ENCODE assay signal across 23 cellular contexts in genomic region chr6:105889902-105890301, GRCh38.
DNase-seq lines count a peak whose midpoint lies in the region; ATAC-seq and TF ChIP-seq lines count a peak whose summit lies in the region.
"Had no signal": no experiment of that assay in that cellular context is flagged by ENCODE, and none has a peak within 500 bp of the region (broad histone marks: within the 10 kb centered on the region; RNA-seq: fewer than 3 reads in every experiment).

No MANE protein-coding gene starts in this region.

- no peaks in the 10 kb centered on the region for H3K27me3 ChIP-seq in endodermal cell (ENCODE audit: control insufficient read depth, insufficient read depth, low read length, poor library complexity, severe bottlenecking)
- H3K27me3 ChIP-seq in foreskin keratinocyte: no peaks in the 10 kb centered on the region
- no peaks in the 10 kb centered on the region for H3K27me3 ChIP-seq in right atrium auricular region
- H3K27me3 ChIP-seq: BE2C had no signal

- no peak for TF ChIP-seq CTCF in HEK293 (tag by site-specific recombination; IDR thresholded peaks at IDR 0.05)
- no peak for TF ChIP-seq CTCF in endodermal cell (conservative IDR thresholded peaks at IDR 0.05)
- TF ChIP-seq CTCF in foreskin keratinocyte (conservative IDR thresholded peaks at IDR 0.05): no peak
- no peak for TF ChIP-seq CTCF in right atrium auricular region (IDR thresholded peaks at IDR 0.05)

- H3K4me1 Mint-ChIP-seq in activated CD4-positive, alpha-beta T cell treated with anti-CD3 and anti-CD28 coated beads, Interleukin-2, amount 10 ng/mL, durations not matched to agents 24 days and 14 days: peaks cover 43% of the 10 kb centered on the region
- peaks cover 18% of the 10 kb centered on the region for H3K4me1 Mint-ChIP-seq in endodermal cell

- no peak overlapping the region for H3K9ac ChIP-seq in endodermal cell (ENCODE audit: extremely low read depth, low read length, poor library complexity, severe bottlenecking)
- H3K9ac ChIP-seq: GM23248 had no signal

- POLR2A ChIA-PET in HEK293 (lab: Yijun Ruan, JAX): no interaction called here

- CTCF ChIA-PET in HEK293 (lab: Yijun Ruan, JAX): no interaction called here

- peaks cover 5% of the 10 kb centered on the region for H3K36me3 Mint-ChIP-seq in activated CD4-positive, alpha-beta T cell treated with anti-CD3 and anti-CD28 coated beads, Interleukin-2, amount 10 ng/mL, durations not matched to agents 24 days and 14 days (ENCODE audit: low read depth)
- H3K36me3 Mint-ChIP-seq in endodermal cell (ENCODE audit: low read depth): no peaks in the 10 kb centered on the region
- H3K36me3 Mint-ChIP-seq: CD4-positive, alpha-beta memory T cell had no signal

- H3K4me3 Mint-ChIP-seq in activated CD4-positive, alpha-beta T cell treated with anti-CD3 and anti-CD28 coated beads, Interleukin-2, amount 10 ng/mL, durations not matched to agents 24 days and 14 days: no peak overlapping the region
- no peak overlapping the region for H3K4me3 Mint-ChIP-seq in endodermal cell
- H3K4me3 Mint-ChIP-seq: CD4-positive, alpha-beta memory T cell; HFFc6 had no signal

- intact Hi-C loops in activated CD4-positive, alpha-beta T cell treated with anti-CD3 and anti-CD28 coated beads, Interleukin-2, amount 10 ng/mL, durations not matched to agents 24 days and 14 days (cut with micrococcal nuclease): no loop called here

- ATAC-seq in foreskin keratinocyte (no peak), GM19023 (IDR thresholded peaks at IDR 0.05; ENCODE audit: unreplicated experiment) (no peak)
- ATAC-seq: A549 had no signal

- whole genome bisulfite sequencing in endodermal cell (ENCODE audit: insufficient coverage in 1 of 2, insufficient read length in 1 of 2), 2 experiments: 95% methylated on average over 2 of the region's 2 CpGs; no CpG with 5 or more reads in 1 of the 2 experiments

- H3K9me3 Mint-ChIP-seq in activated CD4-positive, alpha-beta T cell treated with anti-CD3 and anti-CD28 coated beads, Interleukin-2, amount 10 ng/mL, durations not matched to agents 24 days and 14 days: peaks cover 11% of the 10 kb centered on the region
- peaks cover 26% of the 10 kb centered on the region for H3K9me3 Mint-ChIP-seq in endodermal cell
- H3K9me3 Mint-ChIP-seq: CD4-positive, alpha-beta memory T cell had no signal

- no peaks in the 10 kb centered on the region for H3K9me3 ChIP-seq in HEK293 (ENCODE audit: control insufficient read depth, insufficient read depth, low read depth, low read length)
- peaks cover 38% of the 10 kb centered on the region for H3K9me3 ChIP-seq in endodermal cell (ENCODE audit: control insufficient read depth, low read length)
- peaks cover 0 to 17% of the 10 kb centered on the region in 2 donors for H3K9me3 ChIP-seq in right atrium auricular region
- H3K9me3 ChIP-seq: BE2C had no signal

- no peaks in the 10 kb centered on the region for H3K36me3 ChIP-seq in HEK293 (ENCODE audit: control insufficient read depth in 2 of 2, insufficient read depth in 1 of 2, low read length in 2 of 2)
- no peaks in the 10 kb centered on the region for H3K36me3 ChIP-seq in endodermal cell (ENCODE audit: control insufficient read depth, insufficient read depth, low read length)
- H3K36me3 ChIP-seq in right atrium auricular region: no peaks in the 10 kb centered on the region
- H3K36me3 ChIP-seq: BE2C had no signal

- no peak overlapping the region for H3K27ac Mint-ChIP-seq in activated CD4-positive, alpha-beta T cell treated with anti-CD3 and anti-CD28 coated beads, Interleukin-2, amount 10 ng/mL, durations not matched to agents 24 days and 14 days
- no peak overlapping the region for H3K27ac Mint-ChIP-seq in endodermal cell
- H3K27ac Mint-ChIP-seq: CD4-positive, alpha-beta memory T cell had no signal

- H3K4me1 ChIP-seq in HEK293 (ENCODE audit: control insufficient read depth, insufficient read depth, low read length): no peaks in the 10 kb centered on the region
- peaks cover 5% of the 10 kb centered on the region for H3K4me1 ChIP-seq in endodermal cell (ENCODE audit: control insufficient read depth, insufficient read depth, low read length)
- H3K4me1 ChIP-seq in foreskin keratinocyte: peaks cover 12% of the 10 kb centered on the region
- H3K4me1 ChIP-seq in right atrium auricular region: no peaks in the 10 kb centered on the region
- H3K4me1 ChIP-seq: A549, BE2C had no signal

- peaks cover 2% of the 10 kb centered on the region for H3K27me3 Mint-ChIP-seq in activated CD4-positive, alpha-beta T cell treated with anti-CD3 and anti-CD28 coated beads, Interleukin-2, amount 10 ng/mL, durations not matched to agents 24 days and 14 days
- peaks cover 3% of the 10 kb centered on the region for H3K27me3 Mint-ChIP-seq in endodermal cell (ENCODE audit: insufficient read depth)
- H3K27me3 Mint-ChIP-seq: CD4-positive, alpha-beta memory T cell had no signal

- H3K4me3 ChIP-seq in HEK293 (ENCODE audit: low read depth, low read length): no peak overlapping the region
- H3K4me3 ChIP-seq in endodermal cell (ENCODE audit: low read length): peak overlapping the region; percentile 46
- no peak overlapping the region for H3K4me3 ChIP-seq in right atrium auricular region
- H3K4me3 ChIP-seq: A549, GM23248 had no signal

- H3K27ac ChIP-seq in HEK293 (ENCODE audit: extremely low read depth, low read depth, low read length): no peak overlapping the region
- no peak overlapping the region for H3K27ac ChIP-seq in endodermal cell (ENCODE audit: low read depth, low read length)
- peak overlapping the region; percentile 33 for H3K27ac ChIP-seq in foreskin keratinocyte
- H3K27ac ChIP-seq in right atrium auricular region: no peak overlapping the region
- H3K27ac ChIP-seq: A549, GM23248 had no signal

- DNase-seq in activated CD4-positive, alpha-beta T cell treated with anti-CD3 and anti-CD28 coated beads, Interleukin-2, amount 10 ng/mL, durations not matched to agents 24 days and 14 days: peak; percentile 16
- DNase-seq in activated CD4-positive, alpha-beta T cell treated with anti-CD3 and anti-CD28 coated beads for 48 hours: no peak
- no peak for DNase-seq in endodermal cell
- no peak for DNase-seq in foreskin keratinocyte
- no peak for DNase-seq in NCI-H526 (lab: John Stamatoyannopoulos, UW)
- no peak for DNase-seq in right atrium auricular region (ENCODE audit: low spot score)
- DNase-seq: 8988T; ACHN; AML-193; BE2C; C1 segment of cervical spinal cord; Calu3; CD4-positive, alpha-beta memory T cell; COR-L47; DMS79 treated with DMSO at 0.1 percent for 48 hours; GF-D8; H7; HCEC 1CT; HFFc6 had no signal

TF ChIP-seq in HEK293, 187 proteins besides CTCF, POLR2A, EP300 and RAD21:
- no peak for TF ChIP-seq SALL2 (tag by site-specific recombination; IDR thresholded peaks at IDR 0.05; ENCODE audit: borderline replicate concordance)
- TF ChIP-seq SETDB1 (IDR thresholded peaks at IDR 0.05; ENCODE audit: insufficient read length, low read length): peak; percentile 91
- no peak for TF ChIP-seq KLF1 (tag by site-specific recombination; IDR thresholded peaks at IDR 0.05)
- TF ChIP-seq, protein P1, sequence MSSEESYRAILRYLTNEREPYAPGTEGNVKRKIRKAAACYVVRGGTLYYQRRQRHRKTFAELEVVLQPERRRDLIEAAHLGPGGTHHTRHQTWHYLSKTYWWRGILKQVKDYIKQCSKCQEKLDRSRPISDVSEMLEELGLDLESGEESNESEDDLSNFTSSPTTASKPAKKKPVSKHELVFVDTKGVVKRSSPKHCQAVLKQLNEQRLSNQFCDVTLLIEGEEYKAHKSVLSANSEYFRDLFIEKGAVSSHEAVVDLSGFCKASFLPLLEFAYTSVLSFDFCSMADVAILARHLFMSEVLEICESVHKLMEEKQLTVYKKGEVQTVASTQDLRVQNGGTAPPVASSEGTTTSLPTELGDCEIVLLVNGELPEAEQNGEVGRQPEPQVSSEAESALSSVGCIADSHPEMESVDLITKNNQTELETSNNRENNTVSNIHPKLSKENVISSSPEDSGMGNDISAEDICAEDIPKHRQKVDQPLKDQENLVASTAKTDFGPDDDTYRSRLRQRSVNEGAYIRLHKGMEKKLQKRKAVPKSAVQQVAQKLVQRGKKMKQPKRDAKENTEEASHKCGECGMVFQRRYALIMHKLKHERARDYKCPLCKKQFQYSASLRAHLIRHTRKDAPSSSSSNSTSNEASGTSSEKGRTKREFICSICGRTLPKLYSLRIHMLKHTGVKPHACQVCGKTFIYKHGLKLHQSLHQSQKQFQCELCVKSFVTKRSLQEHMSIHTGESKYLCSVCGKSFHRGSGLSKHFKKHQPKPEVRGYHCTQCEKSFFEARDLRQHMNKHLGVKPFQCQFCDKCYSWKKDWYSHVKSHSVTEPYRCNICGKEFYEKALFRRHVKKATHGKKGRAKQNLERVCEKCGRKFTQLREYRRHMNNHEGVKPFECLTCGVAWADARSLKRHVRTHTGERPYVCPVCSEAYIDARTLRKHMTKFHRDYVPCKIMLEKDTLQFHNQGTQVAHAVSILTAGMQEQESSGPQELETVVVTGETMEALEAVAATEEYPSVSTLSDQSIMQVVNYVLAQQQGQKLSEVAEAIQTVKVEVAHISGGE (tag by site-specific recombination; conservative IDR thresholded peaks at IDR 0.05; ENCODE audit: low read depth): no peak
- TF ChIP-seq ZNF155 (tag by site-specific recombination; IDR thresholded peaks at IDR 0.05): no peak
- no peak for TF ChIP-seq ZNF514 (tag by site-specific recombination; IDR thresholded peaks at IDR 0.05)
- no peak for TF ChIP-seq ZNF114 (tag by site-specific recombination; IDR thresholded peaks at IDR 0.05)
- TF ChIP-seq ZNF174 (tag by site-specific recombination; IDR thresholded peaks at IDR 0.05): no peak
TF ChIP-seq in HEK293: peak in this region for 1.
